In genomic region chr4:146654976-146655761, GRCh38 we compare ENCODE assay signal across 2 cellular contexts.
TF ChIP-seq lines count a peak whose summit lies in the region.

No MANE protein-coding gene starts in this region.

TF ChIP-seq in liver, 16 proteins besides CTCF, POLR2A, EP300 and RAD21:
- TF ChIP-seq REST (IDR thresholded peaks at IDR 0.05) (no peak), RXRA (IDR thresholded peaks at IDR 0.05) (no peak)

TF ChIP-seq in HepG2, 621 proteins besides CTCF, POLR2A, EP300 and RAD21 (continued from another document):
- no peak for TF ChIP-seq CERS6 (CRISPR knock-in tag; IDR thresholded peaks at IDR 0.05)
- no peak for TF ChIP-seq FOXA1 (IDR thresholded peaks at IDR 0.05)
- TF ChIP-seq FOXA1 (CRISPR knock-in tag; IDR thresholded peaks at IDR 0.05) = no peak
- TF ChIP-seq GTF3A (CRISPR knock-in tag; conservative IDR thresholded peaks at IDR 0.05) = no peak
